In genomic region chr6:106666290-106667021, GRCh38 we compare ENCODE assay signal across 10 cellular contexts. TPM values are rescaled to one million over a fixed set of nuclear protein-coding genes. Genes with fewer than 3 reads are reported as not detected.
DNase-seq lines count a peak whose midpoint lies in the region; ATAC-seq and TF ChIP-seq lines count a peak whose summit lies in the region.
"Had no signal": no experiment of that assay in that cellular context is flagged by ENCODE, and none has a peak within 500 bp of the region (broad histone marks: within the 10 kb centered on the region; RNA-seq: fewer than 3 reads in every experiment).

No MANE protein-coding gene starts in this region.

- no peak overlapping the region for H3K18ac ChIP-seq in mesendoderm (ENCODE audit: low read length)

- TF ChIP-seq CTCF in smooth muscle cell (IDR thresholded peaks at IDR 0.05; ENCODE audit: borderline replicate concordance, insufficient read depth, poor library complexity, severe bottlenecking) (no peak), SK-N-SH (IDR thresholded peaks at IDR 0.05) (no peak)

- no peak overlapping the region for H4K8ac ChIP-seq in mesendoderm (ENCODE audit: low read depth, low read length)

- H4K5ac ChIP-seq in mesendoderm (ENCODE audit: low read length) = no peak overlapping the region

- no peak overlapping the region for H2AFZ ChIP-seq in smooth muscle cell (ENCODE audit: low read depth)
- no peak overlapping the region for H2AFZ ChIP-seq in SK-N-SH (ENCODE audit: low read depth)

- H3K79me1 ChIP-seq in mesendoderm (ENCODE audit: low read length) = no peaks in the 10 kb centered on the region

- H3K4ac ChIP-seq in mesendoderm (ENCODE audit: low read depth, low read length) = no peak overlapping the region

- POLR2A ChIA-PET in SK-N-SH (lab: Yijun Ruan, JAX) = no interaction called here

- H3K9me2 ChIP-seq in SK-N-SH = no peaks in the 10 kb centered on the region

- H3F3A ChIP-seq in smooth muscle cell (ENCODE audit: low read depth) = no peaks in the 10 kb centered on the region
- peaks cover 4% of the 10 kb centered on the region for H3F3A ChIP-seq in SK-N-SH (replicated peaks; ENCODE audit: insufficient read depth)

- H2BK5ac ChIP-seq in mesendoderm (ENCODE audit: low read length) = no peak overlapping the region

- no peak overlapping the region for H2AK5ac ChIP-seq in mesendoderm (ENCODE audit: low read length)

- H3K27ac ChIP-seq in smooth muscle cell (ENCODE audit: low read depth) = peak overlapping the region; percentile 45
- no peak overlapping the region for H3K27ac ChIP-seq in mesendoderm (ENCODE audit: low read depth, low read length)
- H3K27ac ChIP-seq in SK-N-SH (ENCODE audit: low read depth in 2 of 2, low read length in 1 of 2) = no peak overlapping the region
- H3K27ac ChIP-seq: esophagus squamous epithelium had no signal

- TF ChIP-seq POLR2A in GM19099 (IDR thresholded peaks at IDR 0.05; ENCODE audit: extremely low read depth, insufficient read length, low read depth) = peak; percentile 2

- H3K79me2 ChIP-seq in smooth muscle cell (ENCODE audit: low read depth) (no peaks in the 10 kb centered on the region), mesendoderm (ENCODE audit: control insufficient read depth, insufficient read depth, low read length) (no peaks in the 10 kb centered on the region), SK-N-SH (ENCODE audit: insufficient read depth) (no peaks in the 10 kb centered on the region)

- no peak overlapping the region for H3K23ac ChIP-seq in mesendoderm (ENCODE audit: low read length)

- H2BK120ac ChIP-seq in mesendoderm (ENCODE audit: low read depth, low read length) = no peak overlapping the region

- no peak for TF ChIP-seq RAD21 in SK-N-SH (IDR thresholded peaks at IDR 0.05; ENCODE audit: low read length)

- H3K27me3 ChIP-seq in smooth muscle cell (ENCODE audit: low read depth) = no peaks in the 10 kb centered on the region
- no peaks in the 10 kb centered on the region for H3K27me3 ChIP-seq in mesendoderm (ENCODE audit: insufficient read depth, low read length, poor library complexity)
- H3K27me3 ChIP-seq in SK-N-SH (ENCODE audit: insufficient read depth) = no peaks in the 10 kb centered on the region
- H3K27me3 ChIP-seq: esophagus squamous epithelium had no signal

- H3K9ac ChIP-seq in smooth muscle cell (ENCODE audit: low read depth) = no peak overlapping the region
- H3K9ac ChIP-seq in mesendoderm (ENCODE audit: low read length) = no peak overlapping the region
- no peak overlapping the region for H3K9ac ChIP-seq in SK-N-SH

- H4K20me1 ChIP-seq in smooth muscle cell (ENCODE audit: low read depth) (no peaks in the 10 kb centered on the region), SK-N-SH (ENCODE audit: insufficient read depth) (no peaks in the 10 kb centered on the region)

- DNase-seq in MV-4-11 (lab: John Stamatoyannopoulos, UW) (peak; percentile 55), smooth muscle cell (lab: John Stamatoyannopoulos, UW; ENCODE audit: unreplicated experiment) (no peak), mesendoderm (no peak), NCI-H2227 (lab: John Stamatoyannopoulos, UW; ENCODE audit: unreplicated experiment) (no peak), SK-N-SH (no peak)
- DNase-seq: activated effector memory CD4-positive, alpha-beta T cell treated with anti-CD3 and anti-CD28 coated beads, Interleukin-2, amount 50 U/mL, for 16 hours; esophagus squamous epithelium had no signal

- no peak overlapping the region for H2BK15ac ChIP-seq in mesendoderm (replicated peaks; ENCODE audit: low read depth)

- H3K36me3 ChIP-seq in smooth muscle cell (ENCODE audit: low read depth) (peaks cover 14% of the 10 kb centered on the region), mesendoderm (ENCODE audit: control insufficient read depth, insufficient read depth, low read length) (no peaks in the 10 kb centered on the region), SK-N-SH (replicated peaks in 1 of 2; ENCODE audit: control insufficient read depth in 1 of 2, insufficient read depth in 2 of 2, low read length in 1 of 2) (peaks cover 32 to 34% of the 10 kb centered on the region in 2 experiments)

- CTCF ChIA-PET in SK-N-SH (lab: Yijun Ruan, JAX) = no interaction called here

- no peak overlapping the region for H3K4me3 ChIP-seq in smooth muscle cell
- no peak overlapping the region for H3K4me3 ChIP-seq in mesendoderm (ENCODE audit: low read length)
- no peak overlapping the region for H3K4me3 ChIP-seq in SK-N-SH (ENCODE audit: low read depth in 2 of 2, low read length in 1 of 2)
- H3K4me3 ChIP-seq: esophagus squamous epithelium had no signal

- no peak for TF ChIP-seq EP300 in SK-N-SH (IDR thresholded peaks at IDR 0.05; ENCODE audit: borderline replicate concordance in 1 of 2, low read depth in 1 of 2, low read length in 1 of 2)

- peak; percentile 99 for ATAC-seq in HG02759 (IDR thresholded peaks at IDR 0.05; ENCODE audit: unreplicated experiment)
- ATAC-seq: HCT116 had no signal

- H3K4me2 ChIP-seq in smooth muscle cell (no peak overlapping the region), mesendoderm (ENCODE audit: low read length) (no peak overlapping the region), SK-N-SH (no peak overlapping the region)

- no peak overlapping the region for H3K56ac ChIP-seq in mesendoderm (ENCODE audit: low read length)

- H3K4me1 ChIP-seq in smooth muscle cell (ENCODE audit: low read depth) (no peaks in the 10 kb centered on the region), mesendoderm (ENCODE audit: control insufficient read depth, low read depth, low read length) (no peaks in the 10 kb centered on the region), SK-N-SH (ENCODE audit: control insufficient read depth in 1 of 2, insufficient read depth in 2 of 2, low read depth in 1 of 2, low read length in 1 of 2) (no peaks in the 10 kb centered on the region)

- WGBS in smooth muscle cell (ENCODE audit: low lambda C conversion rate) = 69% methylated on average over 6 of the region's 6 CpGs
- no CpG with 5 or more reads among the region's 6 CpGs for WGBS in mesendoderm (ENCODE audit: extremely low coverage, insufficient coverage, low lambda C conversion rate)
- WGBS in SK-N-SH (ENCODE audit: low lambda C conversion rate) = 95% methylated on average over 6 of the region's 6 CpGs

- H3K9me3 ChIP-seq in smooth muscle cell (replicated peaks; ENCODE audit: low read depth) (no peaks in the 10 kb centered on the region), SK-N-SH (no peaks in the 10 kb centered on the region)
- H3K9me3 ChIP-seq: esophagus squamous epithelium had no signal

TF ChIP-seq in SK-N-SH, 30 proteins besides CTCF, POLR2A, EP300 and RAD21 (continues in another document):
- TF ChIP-seq, protein P1, sequence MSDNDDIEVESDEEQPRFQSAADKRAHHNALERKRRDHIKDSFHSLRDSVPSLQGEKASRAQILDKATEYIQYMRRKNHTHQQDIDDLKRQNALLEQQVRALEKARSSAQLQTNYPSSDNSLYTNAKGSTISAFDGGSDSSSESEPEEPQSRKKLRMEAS (IDR thresholded peaks at IDR 0.05; ENCODE audit: low read depth) = no peak
- TF ChIP-seq FOSL2 (IDR thresholded peaks at IDR 0.05; ENCODE audit: borderline replicate concordance, low read depth) (no peak), NFIC (IDR thresholded peaks at IDR 0.05; ENCODE audit: borderline replicate concordance) (no peak), EZH2phosphoT487 (IDR thresholded peaks at IDR 0.05; ENCODE audit: borderline replicate concordance, low read depth) (no peak), SIN3A (IDR thresholded peaks at IDR 0.05; ENCODE audit: borderline replicate concordance, low read depth, low read length) (no peak)
- TF ChIP-seq, protein P2, sequence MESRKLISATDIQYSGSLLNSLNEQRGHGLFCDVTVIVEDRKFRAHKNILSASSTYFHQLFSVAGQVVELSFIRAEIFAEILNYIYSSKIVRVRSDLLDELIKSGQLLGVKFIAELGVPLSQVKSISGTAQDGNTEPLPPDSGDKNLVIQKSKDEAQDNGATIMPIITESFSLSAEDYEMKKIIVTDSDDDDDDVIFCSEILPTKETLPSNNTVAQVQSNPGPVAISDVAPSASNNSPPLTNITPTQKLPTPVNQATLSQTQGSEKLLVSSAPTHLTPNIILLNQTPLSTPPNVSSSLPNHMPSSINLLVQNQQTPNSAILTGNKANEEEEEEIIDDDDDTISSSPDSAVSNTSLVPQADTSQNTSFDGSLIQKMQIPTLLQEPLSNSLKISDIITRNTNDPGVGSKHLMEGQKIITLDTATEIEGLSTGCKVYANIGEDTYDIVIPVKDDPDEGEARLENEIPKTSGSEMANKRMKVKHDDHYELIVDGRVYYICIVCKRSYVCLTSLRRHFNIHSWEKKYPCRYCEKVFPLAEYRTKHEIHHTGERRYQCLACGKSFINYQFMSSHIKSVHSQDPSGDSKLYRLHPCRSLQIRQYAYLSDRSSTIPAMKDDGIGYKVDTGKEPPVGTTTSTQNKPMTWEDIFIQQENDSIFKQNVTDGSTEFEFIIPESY (IDR thresholded peaks at IDR 0.05; ENCODE audit: borderline replicate concordance, low read depth) = no peak

RNA-seq across cellular contexts. Expression of gene QRSL1, which starts 37.1 kb away (rescaled TPM):
- 8.9 and 9.3 TPM in 2 replicates for total RNA-seq in smooth muscle cell
- polyA plus RNA-seq in smooth muscle cell (7.4 and 10.4 TPM in 2 replicates), SK-N-SH (2012; rRNA removed) (5.7 and 7.6 TPM in 2 replicates)
- polyA plus RNA-seq in mesendoderm (2013, experiment 1 of 2) = 10.1 TPM
- 10.2 TPM for polyA plus RNA-seq in mesendoderm (2013, experiment 2 of 2)
- 6.6 and 6.8 TPM in 2 replicates for polyA plus RNA-seq in SK-N-SH (2012; cell fraction: cytosol; rRNA removed)
- 4.3 and 8.2 TPM in 2 replicates for polyA plus RNA-seq in SK-N-SH (2012; cell fraction: nucleus; rRNA removed)

RNA-seq across cellular contexts. Expression of gene RTN4IP1, which starts 37.2 kb away (rescaled TPM):
- 7.4 and 8.2 TPM in 2 replicates for total RNA-seq in smooth muscle cell
- polyA plus RNA-seq in smooth muscle cell = 5.7 and 6.2 TPM in 2 replicates
- polyA plus RNA-seq in mesendoderm (2013, experiment 1 of 2) = 8.6 TPM
- polyA plus RNA-seq in mesendoderm (2013, experiment 2 of 2) = 7.6 TPM
- 4.3 and 4.9 TPM in 2 replicates for polyA plus RNA-seq in SK-N-SH (2012; rRNA removed)
- polyA plus RNA-seq in SK-N-SH (2012; cell fraction: cytosol; rRNA removed) = 5.8 and 6.2 TPM in 2 replicates
- 2.0 and 3.8 TPM in 2 replicates for polyA plus RNA-seq in SK-N-SH (2012; cell fraction: nucleus; rRNA removed)
